In the genomic region with DNA sequence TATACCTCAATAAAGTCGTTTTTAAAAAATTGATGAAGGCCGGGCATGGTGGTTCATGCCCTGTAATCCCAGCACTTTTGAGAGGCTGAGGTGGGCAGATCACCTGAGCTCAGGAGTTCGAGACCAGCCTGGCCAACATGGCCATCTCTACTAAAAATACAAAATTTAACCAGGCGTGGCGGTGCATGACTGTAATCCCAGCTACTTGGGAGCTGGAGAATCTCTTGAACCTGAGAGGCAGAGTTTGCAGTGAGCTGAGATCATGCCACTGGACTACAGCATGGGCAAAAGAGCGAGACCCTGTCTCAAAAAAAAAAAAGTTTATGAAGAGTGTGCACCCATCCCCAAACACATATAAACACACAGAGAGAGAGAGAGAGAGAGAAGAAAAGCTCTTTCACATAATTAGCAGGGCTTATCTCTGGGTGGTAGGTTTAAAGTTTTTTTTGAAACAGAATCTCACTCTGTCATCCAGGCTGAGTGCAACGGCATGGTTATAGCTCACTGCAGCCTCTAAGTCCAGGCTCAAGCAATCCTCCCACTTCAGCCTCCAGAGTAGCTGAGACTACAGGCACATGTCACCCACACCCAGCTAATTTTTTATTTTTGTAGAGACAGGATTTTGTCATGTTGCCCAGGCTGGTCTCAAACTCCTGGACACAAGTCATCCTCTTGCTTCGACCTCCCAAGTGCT, we compare ENCODE assay signal across 2 cellular contexts.
TF ChIP-seq lines count a peak whose summit lies in the region.

No MANE protein-coding gene starts in this region.

TF ChIP-seq in HCT116, 20 proteins besides CTCF, POLR2A, EP300 and RAD21:
- TF ChIP-seq, protein P1, sequence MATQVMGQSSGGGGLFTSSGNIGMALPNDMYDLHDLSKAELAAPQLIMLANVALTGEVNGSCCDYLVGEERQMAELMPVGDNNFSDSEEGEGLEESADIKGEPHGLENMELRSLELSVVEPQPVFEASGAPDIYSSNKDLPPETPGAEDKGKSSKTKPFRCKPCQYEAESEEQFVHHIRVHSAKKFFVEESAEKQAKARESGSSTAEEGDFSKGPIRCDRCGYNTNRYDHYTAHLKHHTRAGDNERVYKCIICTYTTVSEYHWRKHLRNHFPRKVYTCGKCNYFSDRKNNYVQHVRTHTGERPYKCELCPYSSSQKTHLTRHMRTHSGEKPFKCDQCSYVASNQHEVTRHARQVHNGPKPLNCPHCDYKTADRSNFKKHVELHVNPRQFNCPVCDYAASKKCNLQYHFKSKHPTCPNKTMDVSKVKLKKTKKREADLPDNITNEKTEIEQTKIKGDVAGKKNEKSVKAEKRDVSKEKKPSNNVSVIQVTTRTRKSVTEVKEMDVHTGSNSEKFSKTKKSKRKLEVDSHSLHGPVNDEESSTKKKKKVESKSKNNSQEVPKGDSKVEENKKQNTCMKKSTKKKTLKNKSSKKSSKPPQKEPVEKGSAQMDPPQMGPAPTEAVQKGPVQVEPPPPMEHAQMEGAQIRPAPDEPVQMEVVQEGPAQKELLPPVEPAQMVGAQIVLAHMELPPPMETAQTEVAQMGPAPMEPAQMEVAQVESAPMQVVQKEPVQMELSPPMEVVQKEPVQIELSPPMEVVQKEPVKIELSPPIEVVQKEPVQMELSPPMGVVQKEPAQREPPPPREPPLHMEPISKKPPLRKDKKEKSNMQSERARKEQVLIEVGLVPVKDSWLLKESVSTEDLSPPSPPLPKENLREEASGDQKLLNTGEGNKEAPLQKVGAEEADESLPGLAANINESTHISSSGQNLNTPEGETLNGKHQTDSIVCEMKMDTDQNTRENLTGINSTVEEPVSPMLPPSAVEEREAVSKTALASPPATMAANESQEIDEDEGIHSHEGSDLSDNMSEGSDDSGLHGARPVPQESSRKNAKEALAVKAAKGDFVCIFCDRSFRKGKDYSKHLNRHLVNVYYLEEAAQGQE (IDR thresholded peaks at IDR 0.05; ENCODE audit: low read depth): no peak
- TF ChIP-seq, protein P2, sequence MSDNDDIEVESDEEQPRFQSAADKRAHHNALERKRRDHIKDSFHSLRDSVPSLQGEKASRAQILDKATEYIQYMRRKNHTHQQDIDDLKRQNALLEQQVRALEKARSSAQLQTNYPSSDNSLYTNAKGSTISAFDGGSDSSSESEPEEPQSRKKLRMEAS (IDR thresholded peaks at IDR 0.05): no peak
- no peak for TF ChIP-seq EZH2 (IDR thresholded peaks at IDR 0.05)
- no peak for TF ChIP-seq CBX3 (IDR thresholded peaks at IDR 0.05; ENCODE audit: low read depth)
- TF ChIP-seq ELF1 (IDR thresholded peaks at IDR 0.05; ENCODE audit: borderline replicate concordance, low read depth): no peak
- no peak for TF ChIP-seq POLR2AphosphoS5 (IDR thresholded peaks at IDR 0.05; ENCODE audit: low read depth, low read length)
- TF ChIP-seq EGR1 (IDR thresholded peaks at IDR 0.05; ENCODE audit: low read depth): no peak
- TF ChIP-seq, protein P3, sequence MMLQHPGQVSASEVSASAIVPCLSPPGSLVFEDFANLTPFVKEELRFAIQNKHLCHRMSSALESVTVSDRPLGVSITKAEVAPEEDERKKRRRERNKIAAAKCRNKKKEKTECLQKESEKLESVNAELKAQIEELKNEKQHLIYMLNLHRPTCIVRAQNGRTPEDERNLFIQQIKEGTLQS (IDR thresholded peaks at IDR 0.05): no peak
- no peak for TF ChIP-seq SRF (IDR thresholded peaks at IDR 0.05; ENCODE audit: low read depth)

TF ChIP-seq in liver, 16 proteins besides CTCF, POLR2A, EP300 and RAD21 (continued from another document):
- TF ChIP-seq, protein P4, sequence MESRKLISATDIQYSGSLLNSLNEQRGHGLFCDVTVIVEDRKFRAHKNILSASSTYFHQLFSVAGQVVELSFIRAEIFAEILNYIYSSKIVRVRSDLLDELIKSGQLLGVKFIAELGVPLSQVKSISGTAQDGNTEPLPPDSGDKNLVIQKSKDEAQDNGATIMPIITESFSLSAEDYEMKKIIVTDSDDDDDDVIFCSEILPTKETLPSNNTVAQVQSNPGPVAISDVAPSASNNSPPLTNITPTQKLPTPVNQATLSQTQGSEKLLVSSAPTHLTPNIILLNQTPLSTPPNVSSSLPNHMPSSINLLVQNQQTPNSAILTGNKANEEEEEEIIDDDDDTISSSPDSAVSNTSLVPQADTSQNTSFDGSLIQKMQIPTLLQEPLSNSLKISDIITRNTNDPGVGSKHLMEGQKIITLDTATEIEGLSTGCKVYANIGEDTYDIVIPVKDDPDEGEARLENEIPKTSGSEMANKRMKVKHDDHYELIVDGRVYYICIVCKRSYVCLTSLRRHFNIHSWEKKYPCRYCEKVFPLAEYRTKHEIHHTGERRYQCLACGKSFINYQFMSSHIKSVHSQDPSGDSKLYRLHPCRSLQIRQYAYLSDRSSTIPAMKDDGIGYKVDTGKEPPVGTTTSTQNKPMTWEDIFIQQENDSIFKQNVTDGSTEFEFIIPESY (IDR thresholded peaks at IDR 0.05): no peak
